28 cellular contexts compared by ENCODE assay signal in genomic region chr2:130381145-130381544, GRCh38.
"Had no signal": no experiment of that assay in that cellular context is flagged by ENCODE, and none has a peak within 500 bp of the region (broad histone marks: within the 10 kb centered on the region; RNA-seq: fewer than 3 reads in every experiment).

No MANE protein-coding gene starts in this region.

- H3K4me1 ChIP-seq: breast epithelium, prostate gland had no signal

- H3K27me3 ChIP-seq: breast epithelium, esophagus muscularis mucosa, heart right ventricle, left lung, neutrophil, ovary, testis, transverse colon had no signal

- DNase-seq: activated CD4-positive, alpha-beta T cell treated with anti-CD3 and anti-CD28 coated beads for 36 hours; activated CD4-positive, CD25-positive, alpha-beta regulatory T cell; activated CD8-positive, alpha-beta T cell treated with anti-CD3 and anti-CD28 coated beads, Interleukin-2, amount 10 ng/mL, durations not matched to agents 7 days and 5 days; activated naive CD8-positive, alpha-beta T cell treated with anti-CD3 and anti-CD28 coated beads, Interleukin-2, amount 50 U/mL, for 24 hours; activated T-cell treated with anti-CD3 and anti-CD28 coated beads for 4 hours; effector CD4-positive, alpha-beta T cell; foreskin melanocyte; heart right ventricle; kidney glomerular epithelial cell; left lung; lower lobe of right lung; mucosa of descending colon; nephron progenitor cell; ovary; retina; stimulated activated CD4-positive, alpha-beta T cell treated with anti-CD3 and anti-CD28 coated beads, Interleukin-15, amount 100 ng/mL, for 24 hours; stimulated activated CD4-positive, alpha-beta T cell treated with anti-CD3 and anti-CD28 coated beads, Interleukin-2, amount 100 ng/mL, for 24 hours; stimulated activated naive CD4-positive, alpha-beta T cell treated with Interleukin-2 at 50 U/mL for 16 hours; T-helper 1 cell; testis; transverse colon had no signal

- H3K9me3 ChIP-seq: breast epithelium, esophagus muscularis mucosa, heart right ventricle, left lung, lower lobe of right lung, mucosa of descending colon, neutrophil, ovary, prostate gland, testis, transverse colon had no signal

- H3K36me3 Mint-ChIP-seq: activated naive CD4-positive, alpha-beta T cell treated with anti-CD3 and anti-CD28 coated beads, Interleukin-2, amount 50 U/mL, for 24 hours had no signal

- H3K4me3 Mint-ChIP-seq: activated CD4-positive, alpha-beta T cell treated with anti-CD3 and anti-CD28 coated beads for 36 hours; activated CD8-positive, alpha-beta T cell treated with anti-CD3 and anti-CD28 coated beads, Interleukin-2, amount 10 ng/mL, durations not matched to agents 7 days and 5 days; activated naive CD4-positive, alpha-beta T cell treated with anti-CD3 and anti-CD28 coated beads, Interleukin-2, amount 50 U/mL, for 24 hours; activated naive CD8-positive, alpha-beta T cell treated with anti-CD3 and anti-CD28 coated beads, Interleukin-2, amount 50 U/mL, for 24 hours; nephron progenitor cell; T-helper 2 cell treated with Interferon-gamma antibody and Interleukin-4, amounts not matched to agents 5 μg/mL and 100 μg/mL, for 36 hours had no signal

- H3K27ac ChIP-seq: breast epithelium, esophagus muscularis mucosa, left lung, lower lobe of right lung, neutrophil, ovary, prostate gland, testis, transverse colon had no signal

- H3K9me3 Mint-ChIP-seq: activated naive CD4-positive, alpha-beta T cell treated with anti-CD3 and anti-CD28 coated beads, Interleukin-2, amount 50 U/mL, for 24 hours; activated naive CD8-positive, alpha-beta T cell treated with anti-CD3 and anti-CD28 coated beads, Interleukin-2, amount 50 U/mL, for 24 hours; activated T-helper 17 cell treated with anti-CD3 and anti-CD28 coated beads, Interleukin-2, amount 50 U/mL, for 72 hours; nephron progenitor cell; T-helper 2 cell treated with Interferon-gamma antibody and Interleukin-4, amounts not matched to agents 5 μg/mL and 100 μg/mL, for 36 hours had no signal

- H3K36me3 ChIP-seq: breast epithelium, ovary, prostate gland, transverse colon had no signal

- H3K4me3 ChIP-seq: breast epithelium, esophagus muscularis mucosa, heart right ventricle, left lung, lower lobe of right lung, mucosa of descending colon, ovary, prostate gland, testis, transverse colon had no signal

- H3K27ac Mint-ChIP-seq: activated naive CD4-positive, alpha-beta T cell treated with anti-CD3 and anti-CD28 coated beads, Interleukin-2, amount 50 U/mL, for 24 hours; activated naive CD8-positive, alpha-beta T cell treated with anti-CD3 and anti-CD28 coated beads, Interleukin-2, amount 50 U/mL, for 24 hours; nephron progenitor cell; T-helper 2 cell treated with Interferon-gamma antibody and Interleukin-4, amounts not matched to agents 5 μg/mL and 100 μg/mL, for 36 hours had no signal

- ATAC-seq: activated CD4-positive, alpha-beta T cell treated with anti-CD3 and anti-CD28 coated beads for 36 hours; activated CD8-positive, alpha-beta T cell treated with anti-CD3 and anti-CD28 coated beads, Interleukin-2, amount 10 ng/mL, durations not matched to agents 7 days and 5 days; activated naive CD8-positive, alpha-beta T cell treated with anti-CD3 and anti-CD28 coated beads, Interleukin-2, amount 50 U/mL, for 24 hours; activated T-helper 17 cell treated with anti-CD3 and anti-CD28 coated beads, Interleukin-2, amount 50 U/mL, for 72 hours; left lung; mucosa of descending colon had no signal

- H3K27me3 Mint-ChIP-seq: activated CD4-positive, alpha-beta T cell treated with anti-CD3 and anti-CD28 coated beads for 36 hours; activated naive CD4-positive, alpha-beta T cell treated with anti-CD3 and anti-CD28 coated beads, Interleukin-2, amount 50 U/mL, for 24 hours; activated naive CD8-positive, alpha-beta T cell treated with anti-CD3 and anti-CD28 coated beads, Interleukin-2, amount 50 U/mL, for 24 hours; activated T-helper 17 cell treated with anti-CD3 and anti-CD28 coated beads, Interleukin-2, amount 50 U/mL, for 72 hours had no signal
